ENCODE assay signal across 8 cellular contexts in the genomic region with DNA sequence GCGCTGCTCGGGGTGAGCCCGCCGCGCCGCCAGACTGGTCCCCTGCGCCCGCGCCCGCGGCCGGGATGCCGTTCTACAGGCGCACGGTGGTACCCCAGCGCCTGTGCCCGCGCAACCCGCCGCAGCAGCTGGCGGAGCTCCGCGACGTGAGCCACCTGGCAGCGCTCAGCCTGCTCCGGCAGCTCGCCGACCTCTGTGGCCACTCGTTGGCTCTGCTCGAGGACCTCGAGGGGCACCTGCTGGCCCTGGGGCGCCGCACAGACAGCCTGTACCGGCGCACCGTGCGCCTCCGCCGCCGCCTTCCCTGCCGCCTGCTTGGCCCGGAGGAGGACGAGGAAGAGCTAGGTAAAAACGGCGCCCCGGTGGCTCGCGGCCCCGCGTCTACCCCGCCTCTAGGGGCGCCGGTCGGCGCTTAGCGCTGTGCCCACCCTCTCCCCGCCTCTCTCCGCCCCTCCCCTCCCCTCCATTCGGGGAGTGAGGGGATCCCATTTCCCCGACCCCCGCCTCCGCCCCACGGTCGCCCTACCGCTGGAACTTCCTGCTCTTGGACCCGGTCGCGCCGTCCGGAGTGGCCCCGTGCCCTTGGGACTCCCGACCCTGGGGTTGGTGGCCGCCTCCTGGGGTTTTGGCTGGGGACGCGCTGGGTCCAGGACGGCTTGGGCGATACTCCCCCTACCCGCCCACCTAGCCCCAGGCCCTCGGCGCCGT. TPM values are rescaled to one million over a fixed set of nuclear protein-coding genes. Genes with fewer than 3 reads are reported as not detected.
DNase-seq lines count a peak whose midpoint lies in the region; ATAC-seq and TF ChIP-seq lines count a peak whose summit lies in the region.

No MANE protein-coding gene starts in this region.

- CTCF ChIA-PET in HEK293T (lab: Yijun Ruan, JAX) = interaction anchor here (0.5 to 1.4 kb wide), 7 partner anchors 13 to 356 kb away, joined by 3 to 4 read pairs (median 3); no protein-coding TSS in a partner anchor

- POLR2A ChIA-PET in HEK293T (lab: Yijun Ruan, JAX) = interaction anchor here (0.7 to 1.2 kb wide), 6 partner anchors 14 to 270 kb away, joined by 3 to 6 read pairs (median 3); a partner anchor contains a TSS

- peak; percentile 46 for DNase-seq in HEK293T (ENCODE audit: extremely low spot score)
- DNase-seq in activated CD4-positive, CD25-positive, alpha-beta regulatory T cell treated with anti-CD3 and anti-CD28 coated beads, Interleukin-2, amount 50 U/mL, for 72 hours = peak; percentile 31
- DNase-seq in naive B cell = no peak
- peak; percentile 9 for DNase-seq in transverse colon
- DNase-seq in SKM-1 (lab: John Stamatoyannopoulos, UW; ENCODE audit: unreplicated experiment) = no peak

- peaks cover 0 to 4% (median 0%) of the 10 kb centered on the region in 3 donors for H3K4me1 Mint-ChIP-seq in naive B cell

- ATAC-seq in naive B cell (ENCODE audit: low read depth in 2 of 2) (peak; percentile 43 to 63), HG03139 (IDR thresholded peaks at IDR 0.05; ENCODE audit: unreplicated experiment) (no peak), GM18505 (IDR thresholded peaks at IDR 0.05; ENCODE audit: unreplicated experiment) (no peak)

- H3K36me3 Mint-ChIP-seq in naive B cell = no peaks in the 10 kb centered on the region

- H3K9me3 ChIP-seq in ectodermal cell (ENCODE audit: control insufficient read depth, low read length) (no peaks in the 10 kb centered on the region), transverse colon (no peaks in the 10 kb centered on the region)

- in situ Hi-C loops in transverse colon (cut with MboI; ENCODE audit: low pct_ligation_motif_present in 1 of 4, low pct_unique_long_range_greater_than_20kb in 1 of 4, low sequenced_read_pairs in 3 of 4) = no loop called here

- TF ChIP-seq POLR2A in transverse colon (IDR thresholded peaks at IDR 0.05) (no peak), GM18505 (IDR thresholded peaks at IDR 0.05; ENCODE audit: borderline replicate concordance, extremely low read depth, insufficient read depth, insufficient read length) (no peak)

- H3K27me3 Mint-ChIP-seq in naive B cell = peaks cover 30 to 75% (median 36%) of the 10 kb centered on the region in 3 donors

- H3K27ac ChIP-seq in ectodermal cell (ENCODE audit: insufficient read depth, low read depth, low read length, poor library complexity, severe bottlenecking) (peak overlapping the region; percentile 60), transverse colon (peak overlapping the region; percentile 22 to 75 (median 44))

- H3K4me1 ChIP-seq in ectodermal cell (ENCODE audit: control insufficient read depth, insufficient read depth, low read length) (peaks cover 3% of the 10 kb centered on the region), transverse colon (no peaks in the 10 kb centered on the region)

- H3K4me3 ChIP-seq in ectodermal cell (ENCODE audit: insufficient read depth, low read depth, low read length) (peak overlapping the region; percentile 55), transverse colon (peak overlapping the region; percentile 18 to 49 (median 29))

- no peak overlapping the region for H3K27ac Mint-ChIP-seq in naive B cell

- no peaks in the 10 kb centered on the region for H3K9me3 Mint-ChIP-seq in naive B cell

- no peaks in the 10 kb centered on the region for H3K36me3 ChIP-seq in ectodermal cell (ENCODE audit: control insufficient read depth, insufficient read depth, low read length)
- H3K36me3 ChIP-seq in transverse colon = no peaks in the 10 kb centered on the region

- H3K27me3 ChIP-seq in ectodermal cell (ENCODE audit: control insufficient read depth, insufficient read depth, low read length, poor library complexity, severe bottlenecking) (no peaks in the 10 kb centered on the region), transverse colon (peaks cover 19% of the 10 kb centered on the region)

- TF ChIP-seq CTCF in transverse colon (IDR thresholded peaks at IDR 0.05) = peak in 3 of 5 experiments; percentile 6 to 15 (median 12)

- no peak for TF ChIP-seq EP300 in transverse colon (IDR thresholded peaks at IDR 0.05; ENCODE audit: low read depth)

- 0% methylated on average over 75 to 81 of the region's 81 CpGs for WGBS in ectodermal cell, 2 experiments
- WGBS in transverse colon (ENCODE audit: low coverage in 1 of 2), 2 donors = 53% methylated on average over 33 of the region's 81 CpGs; no CpG with 5 or more reads in 1 of the 2 donors

- peak overlapping the region in 3 of 8 donors; percentile 6 to 65 (median 60) for H3K4me3 Mint-ChIP-seq in naive B cell

- intact Hi-C loops in transverse colon (cut with DNase I; ENCODE audit: low total_unique reads) = no loop called here

TF ChIP-seq in HEK293T, 16 proteins besides CTCF, POLR2A, EP300 and RAD21:
- TF ChIP-seq CTBP1 (IDR thresholded peaks at IDR 0.05; ENCODE audit: borderline replicate concordance) (no peak), NFRKB (IDR thresholded peaks at IDR 0.05) (no peak)

RNA-seq across cellular contexts. Expression of a gene that starts 0.5 kb away (rescaled TPM):
- polyA plus RNA-seq in ectodermal cell (2013, experiment 1 of 4) = 5.3 TPM
- 5.7 TPM for polyA plus RNA-seq in ectodermal cell (2013, experiment 2 of 4)
- polyA plus RNA-seq in ectodermal cell (2013, experiment 3 of 4) = 4.4 TPM
- polyA plus RNA-seq in ectodermal cell (2013, experiment 4 of 4) = 5.1 TPM
- polyA plus RNA-seq in naive B cell (ENCODE audit: low read depth in 6 of 6) = under 1 TPM in 4 of 6 donors, not detected in 2; 0.25 to 0.48 (median 0.30) TPM
- total RNA-seq in transverse colon = 1 to 10 TPM; 1.6 to 6.0 (median 3.6) TPM

Comparison
In these comparisons a context has a peak if more than half of its experiments do, and no peak if none do; other contexts are left out.
1. DNase-seq: peak in HEK293T (single experiment), activated CD4-positive, CD25-positive, alpha-beta regulatory T cell treated with anti-CD3 and anti-CD28 coated beads, Interleukin-2, amount 50 U/mL, for 72 hours (single experiment) and transverse colon (single experiment); none in naive B cell (single experiment) and SKM-1 (single experiment).
2. ATAC-seq: peak in naive B cell (2 of 2); none in HG03139 (single experiment) and GM18505 (single experiment).